Comparison of ENCODE assay signal across 8 cellular contexts in the genomic region with DNA sequence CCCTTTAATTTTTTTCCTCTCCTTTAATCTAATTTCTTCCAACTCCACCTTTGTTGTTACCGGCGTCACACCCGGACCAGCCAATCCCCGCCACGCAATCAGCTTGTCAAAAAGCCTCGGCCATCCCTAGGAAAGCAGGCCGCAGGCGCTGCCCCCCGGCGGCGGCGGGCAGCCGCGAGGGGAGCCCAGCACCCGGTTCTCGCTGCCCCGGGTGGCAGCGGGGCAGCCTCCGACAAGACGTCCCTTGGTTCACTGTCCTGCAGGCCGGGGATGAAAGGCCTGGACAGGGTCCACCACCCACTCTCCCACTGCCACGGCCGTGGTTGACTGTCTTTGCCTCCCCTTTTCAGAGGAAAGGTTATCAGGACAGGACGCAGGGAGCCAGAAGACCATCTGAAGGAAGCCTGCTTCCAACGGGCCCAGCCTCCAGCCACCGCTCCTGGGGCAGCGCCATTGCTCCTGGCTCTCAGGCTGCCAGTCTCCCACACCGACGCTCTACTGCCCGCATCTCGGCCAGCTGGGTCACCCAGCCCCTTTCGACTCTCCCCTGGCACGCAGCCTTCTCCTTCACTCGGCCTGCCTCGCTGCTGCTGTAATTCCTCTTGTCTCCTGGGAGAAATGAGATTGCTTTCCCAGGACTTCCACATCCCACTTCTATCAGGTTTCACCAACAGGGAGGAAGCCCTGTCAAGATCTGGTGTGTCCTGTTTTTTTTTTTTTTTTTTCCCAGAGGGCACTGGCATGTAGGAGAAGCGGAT. TPM values are rescaled to one million over a fixed set of nuclear protein-coding genes. Genes with fewer than 3 reads are reported as not detected.
DNase-seq lines count a peak whose midpoint lies in the region; ATAC-seq, FAIRE-seq and TF ChIP-seq lines count a peak whose summit lies in the region.

No MANE protein-coding gene starts in this region.

- TF ChIP-seq CTCF in brain microvascular endothelial cell (IDR thresholded peaks at IDR 0.05; ENCODE audit: low read depth, low read length, missing control alignments) (peak; percentile 18), psoas muscle (IDR thresholded peaks at IDR 0.05) (peak; percentile 8)

- H3K4me1 ChIP-seq in iPS DF 6.9 (ENCODE audit: control insufficient read depth, insufficient read depth, low read length) (peaks cover 7% of the 10 kb centered on the region), psoas muscle (peaks cover 28% of the 10 kb centered on the region)

- WGBS in iPS DF 6.9 (ENCODE audit: insufficient coverage, insufficient read length): no CpG with 5 or more reads among the region's 36 CpGs
- WGBS in psoas muscle, 3 donors: 0 to 1% (median 1%) methylated on average over 35 to 36 of the region's 36 CpGs

- ATAC-seq in psoas muscle (peak; percentile 20 to 54 (median 22)), HG02623 (IDR thresholded peaks at IDR 0.05; ENCODE audit: unreplicated experiment) (no peak), GM21367 (IDR thresholded peaks at IDR 0.05; ENCODE audit: unreplicated experiment) (no peak)

- H3K9me3 ChIP-seq in SK-N-MC (ENCODE audit: low read depth, low read length) (no peaks in the 10 kb centered on the region), iPS DF 6.9 (ENCODE audit: control insufficient read depth, insufficient read depth, low read length) (no peaks in the 10 kb centered on the region), psoas muscle (no peaks in the 10 kb centered on the region)

- peak; percentile 48 for DNase-seq in MV-4-11 (lab: John Stamatoyannopoulos, UW)
- DNase-seq in SK-N-MC (ENCODE audit: low read depth, low spot score): no peak
- peak; percentile 59 for DNase-seq in brain microvascular endothelial cell
- DNase-seq in iPS DF 6.9 (ENCODE audit: low read depth, low spot score): no peak
- peak; percentile 79 to 86 for DNase-seq in psoas muscle

- in situ Hi-C loops in brain microvascular endothelial cell (cut with HindIII; ENCODE audit: low pct_ligation_motif_present, low sequenced_read_pairs): no loop called here

- peak overlapping the region; percentile 98 for H3K4me3 ChIP-seq in SK-N-MC
- H3K4me3 ChIP-seq in brain microvascular endothelial cell (ENCODE audit: low read depth, low read length): peak overlapping the region; percentile 82
- H3K4me3 ChIP-seq in iPS DF 6.9 (ENCODE audit: low read length): peak overlapping the region; percentile 78; the same call in 1 of the 2 replicates
- H3K4me3 ChIP-seq in psoas muscle: peak overlapping the region; percentile 85

- H3K36me3 ChIP-seq in SK-N-MC (ENCODE audit: insufficient read depth, low read length): peaks cover 4% of the 10 kb centered on the region; the same call in 1 of the 2 replicates
- peaks cover 2% of the 10 kb centered on the region for H3K36me3 ChIP-seq in brain microvascular endothelial cell (replicated peaks)
- H3K36me3 ChIP-seq in iPS DF 6.9 (ENCODE audit: control insufficient read depth, insufficient read depth, low read length): no peaks in the 10 kb centered on the region; the same call in 1 of the 2 replicates
- peaks cover 0 to 2% of the 10 kb centered on the region in 2 donors for H3K36me3 ChIP-seq in psoas muscle (ENCODE audit: insufficient read depth in 1 of 2, low read depth in 1 of 2)

- H3K27ac ChIP-seq in SK-N-MC (peak overlapping the region; percentile 90; the same call in 1 of the 2 replicates), brain microvascular endothelial cell (peak overlapping the region; percentile 29), iPS DF 6.9 (ENCODE audit: low read length) (no peak overlapping the region), psoas muscle (peak overlapping the region; percentile 98)

- peak; percentile 30 for FAIRE-seq in G401.6 (lab: Jason Lieb, UNC)

- H3K9ac ChIP-seq in SK-N-MC (ENCODE audit: insufficient read length): no peak overlapping the region

- intact Hi-C loops in psoas muscle (cut with DNase I): loop anchor here in 1 of 2 donors (5.0 kb wide), 1 partner anchor 280 kb away; a partner anchor contains a TSS

- no peaks in the 10 kb centered on the region for H3K27me3 ChIP-seq in brain microvascular endothelial cell (replicated peaks)
- H3K27me3 ChIP-seq in iPS DF 6.9 (ENCODE audit: control insufficient read depth, insufficient read depth, low read length): no peaks in the 10 kb centered on the region
- no peaks in the 10 kb centered on the region for H3K27me3 ChIP-seq in psoas muscle (ENCODE audit: insufficient read depth in 3 of 3, low read length in 2 of 3)

RNA-seq across cellular contexts. Expression of a gene that starts 2.8 kb away (rescaled TPM):
- 10 to 100 TPM; 42.3 to 67.5 (median 49.9) TPM for total RNA-seq in psoas muscle
- polyA plus RNA-seq in psoas muscle: 10 to 100 TPM; 36.0 to 49.4 (median 36.1) TPM

RNA-seq across cellular contexts. Expression of a gene that starts 22.6 kb away (rescaled TPM):
- total RNA-seq in psoas muscle: 10 to 100 TPM; 25.6 to 42.6 (median 38.8) TPM
- polyA plus RNA-seq in psoas muscle: 10 to 100 TPM; 20.4 to 35.1 (median 21.8) TPM

RNA-seq across cellular contexts. Expression of a gene that starts 35.5 kb away (rescaled TPM):
- 10 to 100 TPM; 14.1 to 20.9 (median 20.3) TPM for total RNA-seq in psoas muscle
- 10 to 100 TPM; 22.8 to 44.4 (median 34.7) TPM for polyA plus RNA-seq in psoas muscle

RNA-seq across cellular contexts. Expression of a gene that starts 45.6 kb away (rescaled TPM):
- 1 to 10 TPM in 2 of 4 donors, under 1 TPM in 1, not detected in 1; 0.26 to 7.2 (median 2.2) TPM for total RNA-seq in psoas muscle
- under 1 TPM in 1 of 3 donors, not detected in 2; 0.29 TPM for polyA plus RNA-seq in psoas muscle

RNA-seq across cellular contexts. Expression of a gene that starts 51.8 kb away (rescaled TPM):
- 10 to 100 TPM; 17.0 to 43.4 (median 26.1) TPM for total RNA-seq in psoas muscle
- 10 to 100 TPM in 1 of 3 donors, 1 to 10 TPM in 2; 1.1 to 16.5 (median 9.9) TPM for polyA plus RNA-seq in psoas muscle

Comparison
In these comparisons a context has a peak if more than half of its experiments do, and no peak if none do; other contexts are left out.
1. DNase-seq: peak in MV-4-11 (single experiment), brain microvascular endothelial cell (single experiment) and psoas muscle (2 of 2); none in SK-N-MC (single experiment) and iPS DF 6.9 (single experiment).
2. ATAC-seq: peak in psoas muscle (4 of 4); none in HG02623 (single experiment) and GM21367 (single experiment).
3. Peak in every context shown above with its lines, with median percentiles within 50 percentile points of each other: H3K4me3 ChIP-seq.